8 cellular contexts compared by ENCODE assay signal in the genomic region with DNA sequence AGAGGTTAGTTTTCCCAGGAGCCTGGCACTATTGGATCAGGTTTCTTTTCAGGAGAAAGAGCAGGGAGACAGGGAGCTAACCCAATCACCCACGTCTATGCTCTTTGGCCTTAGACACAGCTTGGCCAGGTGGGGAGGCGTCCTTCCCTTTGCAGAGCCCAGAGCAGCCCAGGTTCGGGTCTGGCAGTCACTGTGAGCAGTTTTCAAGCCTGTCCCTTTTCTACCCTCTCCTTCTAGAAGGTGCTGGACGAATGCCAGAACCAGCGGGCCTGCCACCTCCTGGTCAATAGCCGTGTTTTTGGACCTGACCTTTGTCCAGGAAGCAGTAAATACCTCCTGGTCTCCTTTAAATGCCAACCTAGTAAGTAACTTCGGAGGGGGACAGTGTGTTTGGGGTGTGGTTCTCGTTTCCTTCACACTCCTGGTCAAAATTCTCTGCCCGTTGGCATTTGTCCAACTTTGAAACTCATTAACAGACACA. TPM values are rescaled to one million over a fixed set of nuclear protein-coding genes. Genes with fewer than 3 reads are reported as not detected.
A peak's percentile ranks its signal among the peaks of the same experiment; 100 is the strongest.
DNase-seq lines count a peak whose midpoint lies in the region; ATAC-seq and TF ChIP-seq lines count a peak whose summit lies in the region.

No MANE protein-coding gene starts in this region.

- POLR2A ChIA-PET in BJ (lab: Charles Lee) = interaction anchor here (0.5 kb wide), 1 partner anchor 133 kb away, joined by 3 read pairs; no protein-coding TSS in a partner anchor

- peak overlapping the region; percentile 82 to 88 for H3K27ac ChIP-seq in prostate gland

- WGBS in prostate gland = 8% methylated on average over 9 of the region's 9 CpGs

- DNase-seq in BJ (ENCODE audit: low read depth) (no peak), RPMI8226 (peak; percentile 53), fibroblast of peridontal ligament (ENCODE audit: extremely low read depth) (peak; percentile 25), prostate gland (ENCODE audit: low spot score) (no peak), mesenteric fat pad (ENCODE audit: low spot score) (no peak), NCI-H2227 (lab: John Stamatoyannopoulos, UW; ENCODE audit: unreplicated experiment) (no peak)
- no peak for DNase-seq in activated naive CD4-positive, alpha-beta T cell treated with anti-CD3 and anti-CD28 coated beads, Interleukin-2, amount 50 U/mL, for 16 hours

- TF ChIP-seq CTCF in BJ (IDR thresholded peaks at IDR 0.05; ENCODE audit: insufficient read depth, low read depth, low read length) (0 out of 2 replicates have a peak, but pooled peaks have one; percentile 24), prostate gland (IDR thresholded peaks at IDR 0.05) (peak in 1 of 4 experiments; percentile 21)

- no peak for ATAC-seq in GM19467 (IDR thresholded peaks at IDR 0.05; ENCODE audit: unreplicated experiment)

- H3K36me3 ChIP-seq in BJ (ENCODE audit: control insufficient read depth, insufficient read depth, low read length) = no peaks in the 10 kb centered on the region
- H3K36me3 ChIP-seq in prostate gland = peaks cover 0 to 6% of the 10 kb centered on the region in 2 donors

- no peaks in the 10 kb centered on the region for H3K4me1 ChIP-seq in prostate gland (replicated peaks)

- no peaks in the 10 kb centered on the region for H3K9me3 ChIP-seq in prostate gland

- intact Hi-C loops in prostate gland (cut with DNase I) = loop anchor here (5.0 kb wide), 1 partner anchor 40 kb away; no protein-coding TSS in a partner anchor

- H3K4me3 ChIP-seq in BJ (ENCODE audit: low read depth, low read length) (no peak overlapping the region), prostate gland (no peak overlapping the region)

- H3K27me3 ChIP-seq in BJ (ENCODE audit: control insufficient read depth, insufficient read depth, low read length) (no peaks in the 10 kb centered on the region), prostate gland (replicated peaks; ENCODE audit: insufficient read depth) (no peaks in the 10 kb centered on the region)

- TF ChIP-seq POLR2A in prostate gland (IDR thresholded peaks at IDR 0.05) = no peak

- CTCF ChIA-PET in BJ (lab: Yijun Ruan, JAX) = interaction anchor here (0.7 to 1.3 kb wide), 3 partner anchors 10 to 105 kb away, joined by 3 read pairs; no protein-coding TSS in a partner anchor

RNA-seq across cellular contexts. Expression of gene EVA1C, which starts 44.9 kb away (rescaled TPM):
- polyA plus RNA-seq in BJ (2011; rRNA removed) = 9.6 and 12.2 TPM in 2 replicates
- 5.0 and 7.8 TPM in 2 replicates for polyA minus RNA-seq in BJ (2011; rRNA and poly(A)+ RNA removed)
- 10 to 100 TPM; 45.7 to 48.6 TPM for total RNA-seq in prostate gland
- 50.3 TPM for total RNA-seq in mesenteric fat pad

Comparison
In these comparisons a context has a peak if more than half of its experiments do, and no peak if none do; other contexts are left out.
1. DNase-seq: peak in RPMI8226 (single experiment) and fibroblast of peridontal ligament (single experiment); none in BJ (single experiment), prostate gland (single experiment), activated naive CD4-positive, alpha-beta T cell treated with anti-CD3 and anti-CD28 coated beads, Interleukin-2, amount 50 U/mL, for 16 hours (single experiment), mesenteric fat pad (single experiment) and NCI-H2227 (single experiment).